ENCODE assay signal across 32 cellular contexts in the genomic region with DNA sequence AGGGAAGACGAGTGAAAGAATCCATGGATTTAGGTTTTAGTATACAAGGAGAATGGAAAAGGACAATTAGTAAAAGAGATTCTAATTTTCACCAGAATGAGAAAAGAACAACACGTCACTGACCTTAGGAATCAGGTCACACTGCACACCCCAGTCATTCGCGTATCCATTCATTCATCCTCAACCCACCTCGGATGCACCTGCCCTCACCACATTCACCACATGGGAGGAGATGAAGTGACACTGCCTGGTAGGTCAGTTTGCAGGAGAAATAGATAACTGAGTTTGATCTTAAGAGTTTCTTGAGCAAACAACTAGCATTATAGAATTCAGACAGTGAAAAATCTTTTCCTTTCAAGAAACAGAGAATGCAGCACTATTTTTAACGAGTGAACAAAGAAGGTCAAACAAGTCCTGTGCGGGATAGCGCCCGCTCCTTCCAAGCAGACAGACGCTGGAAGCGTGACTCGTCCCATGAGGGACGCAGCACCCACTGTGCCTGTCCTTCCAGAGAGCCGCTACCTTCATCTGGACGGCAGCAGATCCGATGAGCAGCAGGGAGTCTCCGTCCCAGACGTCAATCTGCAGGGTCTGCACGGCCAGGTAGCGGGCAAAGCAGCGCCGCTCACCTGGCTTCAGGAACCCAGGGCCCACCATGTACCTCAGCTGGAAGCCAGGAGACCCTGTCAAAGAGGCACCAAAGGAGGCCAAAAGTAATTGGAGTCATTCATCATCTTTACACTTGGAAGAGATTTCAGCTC.
"Had no signal": no experiment of that assay in that cellular context is flagged by ENCODE, and none has a peak within 500 bp of the region (broad histone marks: within the 10 kb centered on the region; RNA-seq: fewer than 3 reads in every experiment).

No MANE protein-coding gene starts in this region.

- H3K9me3 ChIP-seq: breast epithelium had no signal

- H3K4me2 ChIP-seq: KMS-11 had no signal

- ATAC-seq: activated T-helper 17 cell treated with anti-CD3 and anti-CD28 coated beads, Interleukin-2, amount 50 U/mL, for 72 hours; Panc1; T-cell had no signal

- H3K9me3 Mint-ChIP-seq: activated CD4-positive, alpha-beta T cell treated with anti-CD3 and anti-CD28 coated beads, Interleukin-2, amount 10 ng/mL, durations not matched to agents 7 days and 5 days; activated naive CD4-positive, alpha-beta T cell treated with anti-CD3 and anti-CD28 coated beads, Interleukin-2, amount 10 ng/mL, durations not matched to agents 7 days and 5 days; activated naive CD8-positive, alpha-beta T cell treated with anti-CD3 and anti-CD28 coated beads for 36 hours; activated T-helper 17 cell treated with anti-CD3 and anti-CD28 coated beads, Interleukin-2, amount 50 U/mL, for 72 hours had no signal

- H3K27ac Mint-ChIP-seq: activated CD4-positive, alpha-beta memory T cell treated with anti-CD3 and anti-CD28 coated beads for 36 hours; activated CD4-positive, alpha-beta T cell treated with anti-CD3 and anti-CD28 coated beads, Interleukin-2, amount 10 ng/mL, durations not matched to agents 7 days and 5 days; activated naive CD4-positive, alpha-beta T cell treated with anti-CD3 and anti-CD28 coated beads, Interleukin-2, amount 10 ng/mL, durations not matched to agents 7 days and 5 days; activated naive CD8-positive, alpha-beta T cell treated with anti-CD3 and anti-CD28 coated beads for 36 hours; activated T-helper 17 cell treated with anti-CD3 and anti-CD28 coated beads, Interleukin-2, amount 50 U/mL, for 72 hours; T-cell had no signal

- H3K27me3 Mint-ChIP-seq: activated CD4-positive, alpha-beta memory T cell treated with anti-CD3 and anti-CD28 coated beads for 36 hours; activated CD4-positive, alpha-beta T cell treated with anti-CD3 and anti-CD28 coated beads, Interleukin-2, amount 10 ng/mL, durations not matched to agents 7 days and 5 days; activated naive CD4-positive, alpha-beta T cell treated with anti-CD3 and anti-CD28 coated beads, Interleukin-2, amount 10 ng/mL, durations not matched to agents 7 days and 5 days; activated naive CD8-positive, alpha-beta T cell treated with anti-CD3 and anti-CD28 coated beads for 36 hours; activated T-helper 17 cell treated with anti-CD3 and anti-CD28 coated beads, Interleukin-2, amount 50 U/mL, for 72 hours; IgD-negative memory B cell; T-cell had no signal

- DNase-seq: activated CD4-positive, alpha-beta memory T cell treated with anti-CD3 and anti-CD28 coated beads for 36 hours; activated CD4-positive, alpha-beta T cell treated with anti-CD3 and anti-CD28 coated beads, Interleukin-2, amount 10 ng/mL, durations not matched to agents 7 days and 5 days; activated CD4-positive, CD25-positive, alpha-beta regulatory T cell; activated CD8-positive, alpha-beta memory T cell treated with anti-CD3 and anti-CD28 coated beads for 24 hours; activated gamma-delta T cell treated with Interleukin-2 at 50 U/mL for 16 hours; activated naive CD4-positive, alpha-beta T cell treated with anti-CD3 and anti-CD28 coated beads, Interleukin-2, amount 10 ng/mL, durations not matched to agents 7 days and 5 days; activated naive CD8-positive, alpha-beta T cell treated with anti-CD3 and anti-CD28 coated beads for 36 hours; activated T-cell treated with anti-CD3 and anti-CD28 coated beads for 4 hours; activated T-cell treated with anti-CD3 and anti-CD28 coated beads, Interleukin-2, amount 50 U/mL, for 48 hours; MV-4-11; NCI-H1092 treated with DMSO at 0.1 percent for 48 hours; NCI-H1417 treated with DMSO at 0.1 percent for 48 hours; NCI-H1694; NCI-H2029; NCI-H2107; NCI-H345; NCI-H510A; NCI-H526 treated with DMSO at 0.1 percent for 48 hours; NCI-H82; OCI-M1; SHP77 treated with DMSO at 0.1 percent for 48 hours; T-cell; T-helper 2 cell; T1000 had no signal

- H3K27ac ChIP-seq: breast epithelium, KMS-11, RWPE1, SK-N-MC, VCaP had no signal

- H3K4me3 Mint-ChIP-seq: activated CD4-positive, alpha-beta memory T cell treated with anti-CD3 and anti-CD28 coated beads for 36 hours; activated CD4-positive, alpha-beta T cell treated with anti-CD3 and anti-CD28 coated beads, Interleukin-2, amount 10 ng/mL, durations not matched to agents 7 days and 5 days; activated naive CD4-positive, alpha-beta T cell treated with anti-CD3 and anti-CD28 coated beads, Interleukin-2, amount 10 ng/mL, durations not matched to agents 7 days and 5 days; activated naive CD8-positive, alpha-beta T cell treated with anti-CD3 and anti-CD28 coated beads for 36 hours; activated T-helper 17 cell treated with anti-CD3 and anti-CD28 coated beads, Interleukin-2, amount 50 U/mL, for 72 hours; IgD-negative memory B cell; T-cell had no signal

- H3K9ac ChIP-seq: KMS-11 had no signal

- H3K4me1 Mint-ChIP-seq: activated CD4-positive, alpha-beta T cell treated with anti-CD3 and anti-CD28 coated beads, Interleukin-2, amount 10 ng/mL, durations not matched to agents 7 days and 5 days; activated naive CD4-positive, alpha-beta T cell treated with anti-CD3 and anti-CD28 coated beads, Interleukin-2, amount 10 ng/mL, durations not matched to agents 7 days and 5 days; activated naive CD8-positive, alpha-beta T cell treated with anti-CD3 and anti-CD28 coated beads for 36 hours; activated T-helper 17 cell treated with anti-CD3 and anti-CD28 coated beads, Interleukin-2, amount 50 U/mL, for 72 hours; IgD-negative memory B cell; T-cell had no signal

- H3K36me3 ChIP-seq: breast epithelium had no signal

- H3K4me3 ChIP-seq: breast epithelium, SK-N-MC had no signal

- H3K27me3 ChIP-seq: breast epithelium had no signal

- H3K4me1 ChIP-seq: breast epithelium had no signal
